Comparison of ENCODE assay signal across 14 cellular contexts in genomic region chr12:105228966-105229365, GRCh38. TPM values are rescaled to one million over a fixed set of nuclear protein-coding genes. Genes with fewer than 3 reads are reported as not detected.
DNase-seq lines count a peak whose midpoint lies in the region; ATAC-seq and TF ChIP-seq lines count a peak whose summit lies in the region.
"Had no signal": no experiment of that assay in that cellular context is flagged by ENCODE, and none has a peak within 500 bp of the region (broad histone marks: within the 10 kb centered on the region; RNA-seq: fewer than 3 reads in every experiment).

No MANE protein-coding gene starts in this region.

- H3K4me3 ChIP-seq in SK-N-SH (ENCODE audit: low read depth in 2 of 2, low read length in 1 of 2): no peak overlapping the region; a peak in 1 of 4 replicates
- H3K4me3 ChIP-seq in fibroblast of lung (replicated peaks in 1 of 4; ENCODE audit: control extremely low read depth in 1 of 4, insufficient read depth in 1 of 4, low read depth in 3 of 4, low read length in 4 of 4): no peak overlapping the region
- H3K4me3 ChIP-seq in stomach: no peak overlapping the region

- H3K9me3 Mint-ChIP-seq in activated CD8-positive, alpha-beta T cell treated with anti-CD3 and anti-CD28 coated beads, Interleukin-2, amount 10 ng/mL, durations not matched to agents 7 days and 5 days (ENCODE audit: insufficient read depth): no peaks in the 10 kb centered on the region
- H3K9me3 Mint-ChIP-seq: endodermal cell had no signal

- H3K27me3 Mint-ChIP-seq in activated CD8-positive, alpha-beta T cell treated with anti-CD3 and anti-CD28 coated beads, Interleukin-2, amount 10 ng/mL, durations not matched to agents 7 days and 5 days (ENCODE audit: low read depth): no peaks in the 10 kb centered on the region

- peaks cover 54% of the 10 kb centered on the region for H3F3A ChIP-seq in SK-N-SH (replicated peaks; ENCODE audit: insufficient read depth)

- H3K36me3 ChIP-seq in SK-N-SH (replicated peaks in 1 of 2; ENCODE audit: control insufficient read depth in 1 of 2, insufficient read depth in 2 of 2, low read length in 1 of 2) (peaks cover 55 to 58% of the 10 kb centered on the region in 2 experiments), fibroblast of lung (ENCODE audit: control insufficient read depth, insufficient read depth, low read length) (peaks cover 7% of the 10 kb centered on the region), stomach (peaks cover 5 to 44% (median 32%) of the 10 kb centered on the region in 4 donors)

- H3K4me3 Mint-ChIP-seq in activated CD8-positive, alpha-beta T cell treated with anti-CD3 and anti-CD28 coated beads, Interleukin-2, amount 10 ng/mL, durations not matched to agents 7 days and 5 days: no peak overlapping the region
- H3K4me3 Mint-ChIP-seq: endodermal cell had no signal

- peak overlapping the region; percentile 8 for H3K27ac Mint-ChIP-seq in activated CD8-positive, alpha-beta T cell treated with anti-CD3 and anti-CD28 coated beads, Interleukin-2, amount 10 ng/mL, durations not matched to agents 7 days and 5 days
- H3K27ac Mint-ChIP-seq: endodermal cell had no signal

- H3K9ac ChIP-seq in SK-N-SH: peak overlapping the region; percentile 24; the same call in 1 of the 2 replicates
- no peak overlapping the region for H3K9ac ChIP-seq in fibroblast of lung (ENCODE audit: insufficient read depth, low read length)

- CTCF ChIA-PET in SK-N-SH (lab: Yijun Ruan, JAX): no interaction called here
- CTCF ChIA-PET in activated CD8-positive, alpha-beta T cell treated with anti-CD3 and anti-CD28 coated beads, Interleukin-2, amount 10 ng/mL, durations not matched to agents 7 days and 5 days (lab: Charles Lee): interaction anchor here (2.0 kb wide), 1 partner anchor 154 kb away, joined by 5 read pairs; no protein-coding TSS in a partner anchor

- H2AFZ ChIP-seq in SK-N-SH (ENCODE audit: low read depth) (no peak overlapping the region), fibroblast of lung (ENCODE audit: low read length) (no peak overlapping the region)

- H3K9me2 ChIP-seq in SK-N-SH: no peaks in the 10 kb centered on the region

- no peaks in the 10 kb centered on the region for H3K27me3 ChIP-seq in SK-N-SH (ENCODE audit: insufficient read depth)
- no peaks in the 10 kb centered on the region for H3K27me3 ChIP-seq in fibroblast of lung (ENCODE audit: control insufficient read depth, insufficient read depth, low read length)
- H3K27me3 ChIP-seq in stomach: no peaks in the 10 kb centered on the region

- H3K79me2 ChIP-seq in SK-N-SH (ENCODE audit: insufficient read depth) (peaks cover 94% of the 10 kb centered on the region), fibroblast of lung (ENCODE audit: control insufficient read depth, insufficient read depth, low read length) (peaks cover 71% of the 10 kb centered on the region)

- H3K4me2 ChIP-seq in SK-N-SH (peak overlapping the region; percentile 83), fibroblast of lung (ENCODE audit: extremely low read depth, insufficient read depth, low read length) (no peak overlapping the region)

- TF ChIP-seq RAD21 in SK-N-SH (IDR thresholded peaks at IDR 0.05; ENCODE audit: low read length): no peak

- no peaks in the 10 kb centered on the region for H3K9me3 ChIP-seq in SK-N-SH
- no peaks in the 10 kb centered on the region for H3K9me3 ChIP-seq in fibroblast of lung (ENCODE audit: control insufficient read depth, insufficient read depth, low read depth, low read length)
- no peaks in the 10 kb centered on the region for H3K9me3 ChIP-seq in stomach

- POLR2A ChIA-PET in SK-N-SH (lab: Yijun Ruan, JAX): no interaction called here
- POLR2A ChIA-PET in activated CD8-positive, alpha-beta T cell treated with anti-CD3 and anti-CD28 coated beads, Interleukin-2, amount 10 ng/mL, durations not matched to agents 7 days and 5 days (lab: Charles Lee): no interaction called here

- peaks cover 17 to 60% of the 10 kb centered on the region in 2 experiments for H3K4me1 ChIP-seq in SK-N-SH (ENCODE audit: control insufficient read depth in 1 of 2, insufficient read depth in 2 of 2, low read depth in 1 of 2, low read length in 1 of 2)
- H3K4me1 ChIP-seq in fibroblast of lung (ENCODE audit: control insufficient read depth, extremely low read depth, insufficient read depth, low read length): peaks cover 26% of the 10 kb centered on the region
- H3K4me1 ChIP-seq in stomach: peaks cover 36 to 92% (median 71%) of the 10 kb centered on the region in 4 donors

- intact Hi-C loops in stomach (cut with DNase I; ENCODE audit: low total_unique reads): no loop called here

- ATAC-seq in SK-N-SH treated with all-trans-retinoic acid at 6 μM for 48 hours (no peak), GM21576 (IDR thresholded peaks at IDR 0.05; ENCODE audit: unreplicated experiment) (no peak)
- no peak for ATAC-seq in activated CD8-positive, alpha-beta T cell treated with anti-CD3 and anti-CD28 coated beads, Interleukin-2, amount 10 ng/mL, durations not matched to agents 7 days and 5 days
- ATAC-seq: right cardiac atrium had no signal

- WGBS in SK-N-SH (ENCODE audit: low lambda C conversion rate): 97% methylated on average over 8 of the region's 8 CpGs
- 95 to 99% (median 96%) methylated on average over 8 of the region's 8 CpGs for WGBS in stomach, 5 donors

- TF ChIP-seq EP300 in SK-N-SH (IDR thresholded peaks at IDR 0.05; ENCODE audit: borderline replicate concordance in 1 of 2, low read depth in 1 of 2, low read length in 1 of 2): no peak
- TF ChIP-seq EP300 in stomach (IDR thresholded peaks at IDR 0.05): no peak

- H4K20me1 ChIP-seq in SK-N-SH (ENCODE audit: insufficient read depth) (peaks cover 11% of the 10 kb centered on the region; the same call in 1 of the 2 replicates), fibroblast of lung (ENCODE audit: control insufficient read depth, extremely low read depth, insufficient read depth, low read length) (no peaks in the 10 kb centered on the region)

- no peak for TF ChIP-seq CTCF in SK-N-SH (IDR thresholded peaks at IDR 0.05)
- TF ChIP-seq CTCF in fibroblast of lung (conservative IDR thresholded peaks at IDR 0.05 in 1 of 2, IDR thresholded peaks at IDR 0.05 in 1 of 2; ENCODE audit: low read depth in 1 of 2, low read length in 2 of 2): no peak
- TF ChIP-seq CTCF in stomach (IDR thresholded peaks at IDR 0.05): no peak

- H3K36me3 Mint-ChIP-seq in activated CD8-positive, alpha-beta T cell treated with anti-CD3 and anti-CD28 coated beads, Interleukin-2, amount 10 ng/mL, durations not matched to agents 7 days and 5 days (ENCODE audit: low read depth): peaks cover 40% of the 10 kb centered on the region

- peaks cover 45% of the 10 kb centered on the region for H3K4me1 Mint-ChIP-seq in activated CD8-positive, alpha-beta T cell treated with anti-CD3 and anti-CD28 coated beads, Interleukin-2, amount 10 ng/mL, durations not matched to agents 7 days and 5 days (ENCODE audit: low read depth)

- no peak for TF ChIP-seq POLR2A in stomach (IDR thresholded peaks at IDR 0.05)

- no peak for DNase-seq in SK-N-SH
- DNase-seq in activated CD8-positive, alpha-beta T cell treated with anti-CD3 and anti-CD28 coated beads, Interleukin-2, amount 10 ng/mL, durations not matched to agents 7 days and 5 days: no peak
- no peak for DNase-seq in fibroblast of lung (ENCODE audit: low read depth in 2 of 2)
- DNase-seq in stomach: no peak
- no peak for DNase-seq in A172 (ENCODE audit: low spot score)
- no peak for DNase-seq in NCI-H2081 treated with DMSO at 0.1 percent for 48 hours (lab: John Stamatoyannopoulos, UW)
- DNase-seq: DMS79 treated with DMSO at 0.1 percent for 48 hours; endodermal cell; NCI-H2081; NCI-H526 treated with DMSO at 0.1 percent for 48 hours; right cardiac atrium; stimulated activated CD4-positive, alpha-beta T cell treated with anti-CD3 and anti-CD28 coated beads, Interleukin-4, amount 100 ng/mL, for 4 hours had no signal

- H3K27ac ChIP-seq in SK-N-SH (ENCODE audit: low read depth in 2 of 2, low read length in 1 of 2) (peak overlapping the region in 1 of 2 experiments; percentile 88; a peak in 2 of 4 replicates), fibroblast of lung (ENCODE audit: insufficient read depth, low read length) (peak overlapping the region; percentile 6), stomach (peak overlapping the region in 4 of 5 donors; percentile 11 to 55 (median 48))

TF ChIP-seq in SK-N-SH, 30 proteins besides CTCF, POLR2A, EP300 and RAD21 (continues in another document):
- TF ChIP-seq SMC3 (IDR thresholded peaks at IDR 0.05; ENCODE audit: low read depth, low read length): no peak
- TF ChIP-seq ELF1 (IDR thresholded peaks at IDR 0.05): no peak
- no peak for TF ChIP-seq USF2 (IDR thresholded peaks at IDR 0.05; ENCODE audit: borderline replicate concordance, low read depth, low read length)

TF ChIP-seq in SK-N-SH treated with all-trans-retinoic acid at 6 μM for 48 hours, 23 proteins besides CTCF, POLR2A, EP300 and RAD21:
- no peak for TF ChIP-seq RARB (CRISPR knock-in tag; IDR thresholded peaks at IDR 0.05)

RNA-seq across cellular contexts. Expression of gene APPL2, which starts 7.0 kb away (rescaled TPM):
- 59.2 and 65.9 TPM in 2 replicates for polyA plus RNA-seq in SK-N-SH (2012; rRNA removed)
- polyA plus RNA-seq in SK-N-SH (2012; cell fraction: cytosol; rRNA removed): 69.2 and 93.5 TPM in 2 replicates
- polyA plus RNA-seq in SK-N-SH (2012; cell fraction: nucleus; rRNA removed): 71.4 and 120 TPM in 2 replicates
- 10 to 100 TPM; 19.0 to 20.4 TPM for total RNA-seq in activated CD8-positive, alpha-beta T cell treated with anti-CD3 and anti-CD28 coated beads, Interleukin-2, amount 10 ng/mL, durations not matched to agents 7 days and 5 days
- total RNA-seq in fibroblast of lung: 43.9 and 53.8 TPM in 2 replicates
- 68.0 and 74.3 TPM in 2 replicates for polyA plus RNA-seq in fibroblast of lung
- 36.1 and 36.3 TPM in 2 replicates for polyA plus RNA-seq in fibroblast of lung (2012)
- 9.2 and 11.7 TPM in 2 replicates for polyA minus RNA-seq in fibroblast of lung (ENCODE audit: low replicate concordance)
- 100 to 1,000 TPM in 1 of 5 donors, 10 to 100 TPM in 4; 43.4 to 407 (median 69.0) TPM for total RNA-seq in stomach
- 10 to 100 TPM; 15.9 to 39.0 (median 16.9) TPM for polyA plus RNA-seq in stomach
- total RNA-seq in A172 (2014; rRNA removed; shearing (Covaris generic)): 41.6 and 46.4 TPM in 2 replicates
